Comparison of ENCODE assay signal across 8 cellular contexts in the genomic region with DNA sequence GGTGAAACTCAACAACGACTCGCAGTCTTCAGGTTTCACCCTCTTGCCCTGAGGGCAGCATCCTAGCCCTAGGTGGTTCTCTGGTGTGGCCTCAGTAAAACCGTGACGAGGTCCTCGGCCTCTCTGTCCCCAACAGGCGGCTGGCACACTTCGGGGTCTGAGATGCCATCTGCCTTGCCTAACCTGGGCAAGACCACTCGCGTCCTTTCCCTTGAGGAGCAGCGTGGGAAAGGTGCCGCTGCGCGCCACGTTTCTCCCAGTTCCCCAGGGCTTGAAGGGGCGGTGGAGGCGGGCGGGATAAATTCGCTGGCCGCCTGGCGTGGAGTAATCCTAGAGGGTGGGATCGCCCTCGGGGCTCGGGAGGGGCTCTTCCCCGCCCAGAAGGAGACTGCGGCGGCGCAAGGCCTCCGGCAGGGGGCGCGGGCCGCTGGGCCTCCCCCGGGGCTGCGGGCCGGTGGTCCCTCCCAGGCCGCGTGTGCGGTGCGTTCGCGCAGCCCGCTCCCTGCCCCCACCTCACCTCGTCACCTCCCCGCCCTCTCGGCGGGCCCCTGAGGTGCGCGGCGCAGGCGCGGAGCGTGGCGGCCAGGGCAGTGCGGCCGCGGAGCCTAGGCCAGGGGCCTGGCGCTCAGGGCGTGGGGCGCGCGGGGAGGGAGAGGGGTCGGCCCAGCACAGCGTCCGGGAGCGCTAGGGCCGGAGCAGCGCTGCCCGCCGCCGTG. TPM values are rescaled to one million over a fixed set of nuclear protein-coding genes. Genes with fewer than 3 reads are reported as not detected.
DNase-seq lines count a peak whose midpoint lies in the region; TF ChIP-seq lines count a peak whose summit lies in the region.

A gene with protein sequence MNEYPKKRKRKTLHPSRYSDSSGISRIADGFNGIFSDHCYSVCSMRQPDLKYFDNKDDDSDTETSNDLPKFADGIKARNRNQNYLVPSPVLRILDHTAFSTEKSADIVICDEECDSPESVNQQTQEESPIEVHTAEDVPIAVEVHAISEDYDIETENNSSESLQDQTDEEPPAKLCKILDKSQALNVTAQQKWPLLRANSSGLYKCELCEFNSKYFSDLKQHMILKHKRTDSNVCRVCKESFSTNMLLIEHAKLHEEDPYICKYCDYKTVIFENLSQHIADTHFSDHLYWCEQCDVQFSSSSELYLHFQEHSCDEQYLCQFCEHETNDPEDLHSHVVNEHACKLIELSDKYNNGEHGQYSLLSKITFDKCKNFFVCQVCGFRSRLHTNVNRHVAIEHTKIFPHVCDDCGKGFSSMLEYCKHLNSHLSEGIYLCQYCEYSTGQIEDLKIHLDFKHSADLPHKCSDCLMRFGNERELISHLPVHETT (plus strand): TSS at position 551 of the 716 bp plus-strand sequence. CDS start 5,263 bp downstream, outside the sequence.

- no peaks in the 10 kb centered on the region for H3K27me3 Mint-ChIP-seq in endothelial cell (ENCODE audit: unreplicated experiment)

- H3K27ac Mint-ChIP-seq in endothelial cell (ENCODE audit: unreplicated experiment): peak within 1 kb of the TSS; percentile 82

- DNase-seq in Caki2 (ENCODE audit: low read depth): peak; percentile 95
- DNase-seq in GM20000 (ENCODE audit: low spot score): peak; percentile 95
- DNase-seq in HT-29 (ENCODE audit: low spot score): peak; percentile 91
- peak; percentile 78 for DNase-seq in NOMO-1 treated with dmso at 0.1 percent for 144 hours (lab: John Stamatoyannopoulos, UW; ENCODE audit: unreplicated experiment)
- DNase-seq in activated CD8-positive, alpha-beta memory T cell treated with anti-CD3 and anti-CD28 coated beads, Interleukin-2, amount 50 U/mL, for 1 hour (ENCODE audit: extremely low read depth): peak; percentile 39
- DNase-seq in endothelial cell (ENCODE audit: low spot score): peak; percentile 96
- DNase-seq in middle frontal gyrus (ENCODE audit: extremely low spot score, low spot score): peak; percentile 45
- DNase-seq in stimulated activated CD8-positive, alpha-beta memory T cell treated with anti-CD3 and anti-CD28 coated beads, Interleukin-2, amount 100 ng/mL, for 48 hours (ENCODE audit: low read depth in 2 of 2): peak; percentile 77 to 83

- H3K36me3 Mint-ChIP-seq in endothelial cell (ENCODE audit: low read depth, unreplicated experiment): peaks cover 7% of the 10 kb centered on the region

- no peaks in the 10 kb centered on the region for H3K9me3 Mint-ChIP-seq in endothelial cell (ENCODE audit: unreplicated experiment)

- peaks cover 20% of the 10 kb centered on the region for H3K4me1 Mint-ChIP-seq in endothelial cell (ENCODE audit: unreplicated experiment)

- in situ Hi-C loops in Caki2 (cut with HindIII; ENCODE audit: low pct_unique_long_range_greater_than_20kb, low sequenced_read_pairs): no loop called here

- peak; percentile 94 for TF ChIP-seq CTCF in GM20000 (IDR thresholded peaks at IDR 0.05; ENCODE audit: extremely low read depth, missing control alignments)
- peak; percentile 90 for TF ChIP-seq CTCF in endothelial cell (IDR thresholded peaks at IDR 0.05; ENCODE audit: unreplicated experiment)

- H3K4me3 Mint-ChIP-seq in endothelial cell (ENCODE audit: unreplicated experiment): peak within 1 kb of the TSS; percentile 95

RNA-seq across cellular contexts. Expression of the gene that starts here (rescaled TPM):
- total RNA-seq in Caki2 (2014; rRNA removed; shearing (Covaris generic); ENCODE audit: low replicate concordance): 106 and 111 TPM in 2 replicates
- total RNA-seq in HT-29 (2014; rRNA removed; shearing (Covaris generic)): 28.9 and 39.4 TPM in 2 replicates
- total RNA-seq in endothelial cell (ENCODE audit: unreplicated experiment): 29.8 TPM

Comparison
In these comparisons a context has a peak if more than half of its experiments do, and no peak if none do; other contexts are left out.
1. Peak in every context shown above with its lines: DNase-seq.
2. DNase-seq: peak in every context shown above with its lines; median percentile 96 in endothelial cell; 95 in Caki2; 95 in GM20000; 91 in HT-29; 80 in stimulated activated CD8-positive, alpha-beta memory T cell treated with anti-CD3 and anti-CD28 coated beads, Interleukin-2, amount 100 ng/mL, for 48 hours; 78 in NOMO-1 treated with dmso at 0.1 percent for 144 hours; 45 in middle frontal gyrus; 39 in activated CD8-positive, alpha-beta memory T cell treated with anti-CD3 and anti-CD28 coated beads, Interleukin-2, amount 50 U/mL, for 1 hour.